Comparison of ENCODE assay signal across 1 cellular context in genomic region chr1:25462732-25463131, GRCh38.
TF ChIP-seq lines count a peak whose summit lies in the region.

No MANE protein-coding gene starts in this region.

TF ChIP-seq in endothelial cell of umbilical vein, 7 proteins besides CTCF, POLR2A, EP300 and RAD21 (continued from another document):
- TF ChIP-seq EZH2 (IDR thresholded peaks at IDR 0.05; ENCODE audit: borderline replicate concordance, low read depth, low read length, severe bottlenecking): no peak
